10 cellular contexts compared by ENCODE assay signal in genomic region chr7:143280160-143280559, GRCh38. TPM values are rescaled to one million over a fixed set of nuclear protein-coding genes. Genes with fewer than 3 reads are reported as not detected.
A peak's percentile ranks its signal among the peaks of the same experiment; 100 is the strongest.
DNase-seq lines count a peak whose midpoint lies in the region; ATAC-seq and TF ChIP-seq lines count a peak whose summit lies in the region.
"Had no signal": no experiment of that assay in that cellular context is flagged by ENCODE, and none has a peak within 500 bp of the region (broad histone marks: within the 10 kb centered on the region; RNA-seq: fewer than 3 reads in every experiment).

No MANE protein-coding gene starts in this region.

- H3K9me3 Mint-ChIP-seq in CD4-positive, alpha-beta T cell = no peaks in the 10 kb centered on the region
- no peaks in the 10 kb centered on the region for H3K9me3 Mint-ChIP-seq in effector memory CD8-positive, alpha-beta T cell

- no peak for DNase-seq in CD4-positive, alpha-beta T cell
- no peak for DNase-seq in PC-9
- DNase-seq in effector memory CD8-positive, alpha-beta T cell = no peak
- peak; percentile 36 for DNase-seq in pons (ENCODE audit: low spot score)
- no peak for DNase-seq in stimulated activated CD4-positive, alpha-beta T cell treated with anti-CD3 and anti-CD28 coated beads, Interleukin-4, amount 100 ng/mL, for 24 hours
- no peak for DNase-seq in activated gamma-delta T cell treated with Interleukin-2 at 50 U/mL for 16 hours
- DNase-seq in GM10266 (ENCODE audit: extremely low spot score) = no peak

- no peaks in the 10 kb centered on the region for H3K36me3 ChIP-seq in PC-9 (ENCODE audit: low read depth)

- H3K9me2 ChIP-seq in PC-9 (ENCODE audit: insufficient read depth) = no peaks in the 10 kb centered on the region

- H4K20me1 ChIP-seq in PC-9 (ENCODE audit: insufficient read depth) = no peaks in the 10 kb centered on the region

- peaks cover 33% of the 10 kb centered on the region for H3F3A ChIP-seq in PC-9 (ENCODE audit: insufficient read depth, low read depth)

- no TSS peak for BruUV-seq in PC-9 (replicated peaks; lab: Mats Ljungman, UMichigan)

- peaks cover 43% of the 10 kb centered on the region for H3K4me1 Mint-ChIP-seq in CD4-positive, alpha-beta T cell (ENCODE audit: low read depth)
- H3K4me1 Mint-ChIP-seq in effector memory CD8-positive, alpha-beta T cell (ENCODE audit: low read depth in 2 of 2) = peaks cover 18 to 20% of the 10 kb centered on the region in 2 donors

- peak overlapping the region; percentile 42 for H2AFZ ChIP-seq in PC-9

- TF ChIP-seq CTCF in CD4-positive, alpha-beta T cell (IDR thresholded peaks at IDR 0.05) = no peak
- no peak for TF ChIP-seq CTCF in PC-9 (conservative IDR thresholded peaks at IDR 0.05)
- no peak for TF ChIP-seq CTCF in GM10266 (IDR thresholded peaks at IDR 0.05; ENCODE audit: control insufficient read depth, insufficient read depth, low read depth, missing control alignments)

- ATAC-seq in CD4-positive, alpha-beta T cell (ENCODE audit: poor library complexity) = no peak
- ATAC-seq in effector memory CD8-positive, alpha-beta T cell (replicated peaks) = peak; percentile 12
- no peak for ATAC-seq in GM19023 (IDR thresholded peaks at IDR 0.05; ENCODE audit: unreplicated experiment)

- no peaks in the 10 kb centered on the region for H3K36me3 Mint-ChIP-seq in CD4-positive, alpha-beta T cell (ENCODE audit: low read depth)
- no peaks in the 10 kb centered on the region for H3K36me3 Mint-ChIP-seq in effector memory CD8-positive, alpha-beta T cell (ENCODE audit: insufficient read depth)

- H3K4me3 Mint-ChIP-seq in CD4-positive, alpha-beta T cell = peak overlapping the region; percentile 78
- H3K4me3 Mint-ChIP-seq in effector memory CD8-positive, alpha-beta T cell = peak overlapping the region; percentile 56 to 75

- H3K27me3 Mint-ChIP-seq in CD4-positive, alpha-beta T cell = no peaks in the 10 kb centered on the region
- no peaks in the 10 kb centered on the region for H3K27me3 Mint-ChIP-seq in effector memory CD8-positive, alpha-beta T cell

- CTCF ChIA-PET in CD4-positive, alpha-beta T cell (lab: Charles Lee) = interaction anchor here (0.8 to 3.2 kb wide), 8 partner anchors 10 to 65 kb away, joined by 3 to 24 read pairs (median 4); partner anchors contain the start of gene GSTK1
- CTCF ChIA-PET in PC-9 (lab: Charles Lee) = interaction anchor here (1.2 to 1.5 kb wide), 3 partner anchors 17 to 941 kb away, joined by 3 to 11 read pairs (median 5); partner anchors contain the start of gene GSTK1

- H3K4me1 ChIP-seq in PC-9 (replicated peaks; ENCODE audit: insufficient read depth) = peaks cover 45% of the 10 kb centered on the region

- no peaks in the 10 kb centered on the region for H3K27me3 ChIP-seq in CD4-positive, alpha-beta T cell (ENCODE audit: control insufficient read depth, insufficient read depth, low read length)
- H3K27me3 ChIP-seq in PC-9 (ENCODE audit: insufficient read depth, low read depth) = no peaks in the 10 kb centered on the region

- H3K27ac Mint-ChIP-seq in CD4-positive, alpha-beta T cell = peak overlapping the region; percentile 88
- peak overlapping the region; percentile 79 to 95 for H3K27ac Mint-ChIP-seq in effector memory CD8-positive, alpha-beta T cell

- H3K9me3 ChIP-seq in CD4-positive, alpha-beta T cell (ENCODE audit: control insufficient read depth, low read length) = no peaks in the 10 kb centered on the region
- no peaks in the 10 kb centered on the region for H3K9me3 ChIP-seq in PC-9 (ENCODE audit: insufficient read depth, low read depth)

- H3K79me2 ChIP-seq in PC-9 (ENCODE audit: low read depth) = no peaks in the 10 kb centered on the region

- intact Hi-C loops in CD4-positive, alpha-beta T cell (cut with DNase I, micrococcal nuclease) = loop anchor here in 1 of 2 experiments (10.0 kb wide), 1 partner anchor 425 kb away; the partner anchor contains the start of gene EPHB6
- intact Hi-C loops in PC-9 (cut with micrococcal nuclease; ENCODE audit: unreplicated experiment) = no loop called here

- H3K27ac ChIP-seq in CD4-positive, alpha-beta T cell (ENCODE audit: low read depth, low read length) = peak overlapping the region; percentile 37
- H3K27ac ChIP-seq in PC-9 = peak overlapping the region; percentile 82

- H3K4me3 ChIP-seq in PC-9 = peak overlapping the region; percentile 16; the same call in 1 of the 2 replicates

- peak overlapping the region; percentile 64 for H3K4me2 ChIP-seq in PC-9

- POLR2A ChIA-PET in CD4-positive, alpha-beta T cell (lab: Charles Lee) = interaction anchor here (0.8 to 3.8 kb wide), 12 partner anchors 8 to 472 kb away, joined by 3 to 41 read pairs (median 6); partner anchors contain the start of genes CASP2 and GSTK1
- POLR2A ChIA-PET in PC-9 (lab: Charles Lee; ENCODE audit: unreplicated experiment) = interaction anchor here (1.5 kb wide), 1 partner anchor 17 kb away, joined by 20 read pairs; the partner anchor contains the start of gene GSTK1

RNA-seq across cellular contexts. Expression of gene TMEM139, which starts 4.6 kb away (rescaled TPM):
- total RNA-seq in CD4-positive, alpha-beta T cell = under 1 TPM; 0.20 to 0.27 TPM
- total RNA-seq in PC-9 (2021) = 89.7 and 131 TPM in 2 replicates

RNA-seq across cellular contexts. Expression of gene CASP2, which starts 8.0 kb away (rescaled TPM):
- total RNA-seq in CD4-positive, alpha-beta T cell = 10 to 100 TPM; 19.1 to 21.9 TPM
- total RNA-seq in PC-9 (2021) = 52.7 and 67.2 TPM in 2 replicates

RNA-seq across cellular contexts. Expression of gene GSTK1, which starts 16.9 kb away (rescaled TPM):
- 100 to 1,000 TPM; 245 to 259 TPM for total RNA-seq in CD4-positive, alpha-beta T cell
- total RNA-seq in PC-9 (2021) = 239 and 244 TPM in 2 replicates

RNA-seq across cellular contexts. Expression of gene CLCN1, which starts 35.8 kb away (rescaled TPM):
- not detected for total RNA-seq in CD4-positive, alpha-beta T cell
- 0.15 TPM in 1 of 2 replicates, not detected in the other for total RNA-seq in PC-9 (2021)
- total RNA-seq: M059J had no signal

RNA-seq across cellular contexts. Expression of gene TAS2R40, which starts 58.3 kb away (rescaled TPM):
- not detected for total RNA-seq in CD4-positive, alpha-beta T cell
- not detected in 2 replicates for total RNA-seq in PC-9 (2021)
- total RNA-seq: M059J, omental fat pad had no signal

Comparison
In these comparisons a context has a peak if more than half of its experiments do, and no peak if none do; other contexts are left out.
1. RNA of gene TMEM139, which starts 4.6 kb away (total RNA-seq): 89.7 to 131 TPM in PC-9; 0.20 to 0.27 TPM in CD4-positive, alpha-beta T cell; every median in the first group is over 10 times any median in the second.